3 cellular contexts compared by ENCODE assay signal in genomic region chr15:34928349-34928748, GRCh38.
TF ChIP-seq lines count a peak whose summit lies in the region.

No MANE protein-coding gene starts in this region.

TF ChIP-seq in A549, 52 proteins besides CTCF, POLR2A, EP300 and RAD21:
- TF ChIP-seq KDM1A (IDR thresholded peaks at IDR 0.05; ENCODE audit: low read depth) = peak; percentile 57
TF ChIP-seq in A549: peak in this region for 1; not testable (repeated sequence) for 51.

TF ChIP-seq in HEK293, 187 proteins besides CTCF, POLR2A, EP300 and RAD21:
- peak; percentile 94 for TF ChIP-seq ZNF146 (tag by site-specific recombination; IDR thresholded peaks at IDR 0.05)
- TF ChIP-seq, protein P1, sequence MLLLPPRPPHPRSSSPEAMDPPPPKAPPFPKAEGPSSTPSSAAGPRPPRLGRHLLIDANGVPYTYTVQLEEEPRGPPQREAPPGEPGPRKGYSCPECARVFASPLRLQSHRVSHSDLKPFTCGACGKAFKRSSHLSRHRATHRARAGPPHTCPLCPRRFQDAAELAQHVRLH (tag by site-specific recombination; IDR thresholded peaks at IDR 0.05) = 0 out of 2 replicates have a peak, but pooled peaks have one; percentile 9

TF ChIP-seq in K562, 482 proteins besides CTCF, POLR2A, EP300 and RAD21:
- TF ChIP-seq ZNF146 (CRISPR knock-in tag; IDR thresholded peaks at IDR 0.05; ENCODE audit: unreplicated experiment) (peak; percentile 96), BCOR (IDR thresholded peaks at IDR 0.05) (0 out of 2 replicates have a peak, but pooled peaks have one; percentile 21), RBM25 (IDR thresholded peaks at IDR 0.05; ENCODE audit: low read depth, low read length, severe bottlenecking) (peak; percentile 27)
